1 cellular context compared by ENCODE assay signal in genomic region chr7:119713606-119714005, GRCh38.
TF ChIP-seq lines count a peak whose summit lies in the region.

No MANE protein-coding gene starts in this region.

TF ChIP-seq in SK-N-SH treated with all-trans-retinoic acid at 6 μM for 48 hours, 23 proteins besides CTCF, POLR2A, EP300 and RAD21 (continued from another document):
- TF ChIP-seq ZFP30 (CRISPR knock-in tag; IDR thresholded peaks at IDR 0.05) (no peak), OSR1 (CRISPR knock-in tag; IDR thresholded peaks at IDR 0.05) (no peak), ZC3H10 (CRISPR knock-in tag; IDR thresholded peaks at IDR 0.05) (no peak), ISL1 (CRISPR knock-in tag; IDR thresholded peaks at IDR 0.05) (no peak), BACH2 (CRISPR knock-in tag; IDR thresholded peaks at IDR 0.05; ENCODE audit: borderline replicate concordance) (no peak)
- TF ChIP-seq, protein P1, sequence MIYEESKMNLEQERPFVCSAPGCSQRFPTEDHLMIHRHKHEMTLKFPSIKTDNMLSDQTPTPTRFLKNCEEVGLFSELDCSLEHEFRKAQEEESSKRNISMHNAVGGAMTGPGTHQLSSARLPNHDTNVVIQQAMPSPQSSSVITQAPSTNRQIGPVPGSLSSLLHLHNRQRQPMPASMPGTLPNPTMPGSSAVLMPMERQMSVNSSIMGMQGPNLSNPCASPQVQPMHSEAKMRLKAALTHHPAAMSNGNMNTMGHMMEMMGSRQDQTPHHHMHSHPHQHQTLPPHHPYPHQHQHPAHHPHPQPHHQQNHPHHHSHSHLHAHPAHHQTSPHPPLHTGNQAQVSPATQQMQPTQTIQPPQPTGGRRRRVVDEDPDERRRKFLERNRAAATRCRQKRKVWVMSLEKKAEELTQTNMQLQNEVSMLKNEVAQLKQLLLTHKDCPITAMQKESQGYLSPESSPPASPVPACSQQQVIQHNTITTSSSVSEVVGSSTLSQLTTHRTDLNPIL (CRISPR knock-in tag; IDR thresholded peaks at IDR 0.05; ENCODE audit: low read depth) = no peak
